In genomic region chr22:20021196-20022181, GRCh38 we compare ENCODE assay signal across 8 cellular contexts. TPM values are rescaled to one million over a fixed set of nuclear protein-coding genes. Genes with fewer than 3 reads are reported as not detected.
DNase-seq lines count a peak whose midpoint lies in the region; ATAC-seq and TF ChIP-seq lines count a peak whose summit lies in the region.

No MANE protein-coding gene starts in this region.

- H3K4me1 Mint-ChIP-seq in T-helper 17 cell = peaks cover 31% of the 10 kb centered on the region

- TF ChIP-seq POLR2A in transverse colon (IDR thresholded peaks at IDR 0.05) = no peak

- peak overlapping the region; percentile 80 for H3K4me2 ChIP-seq in GM23248 (ENCODE audit: unreplicated experiment)

- no peaks in the 10 kb centered on the region for H3K9me2 ChIP-seq in GM23248 (ENCODE audit: insufficient read depth)

- DNase-seq in AG08395 (ENCODE audit: low spot score) (peak; percentile 68), GM23248 (peak; percentile 91), T-helper 17 cell (no peak), epithelial cell of esophagus (ENCODE audit: low read depth) (peak; percentile 22), transverse colon (peak; percentile 42), NCI-H187 (lab: John Stamatoyannopoulos, UW) (no peak)

- peak overlapping the region; percentile 94 for H3K4me3 Mint-ChIP-seq in T-helper 17 cell

- peaks cover 55% of the 10 kb centered on the region for H3K79me2 ChIP-seq in GM23248 (ENCODE audit: insufficient read depth)

- H3K36me3 ChIP-seq in GM23248 (ENCODE audit: low read depth) (no peaks in the 10 kb centered on the region), transverse colon (no peaks in the 10 kb centered on the region)

- H2AFZ ChIP-seq in GM23248 = peak overlapping the region; percentile 62; the same call in 1 of the 2 replicates

- H3K27ac Mint-ChIP-seq in T-helper 17 cell = peak overlapping the region; percentile 92

- TF ChIP-seq CTCF in epithelial cell of esophagus (IDR thresholded peaks at IDR 0.05; ENCODE audit: insufficient read depth, low read depth, low read length, missing control alignments) (no peak), transverse colon (IDR thresholded peaks at IDR 0.05) (no peak)

- H3K36me3 Mint-ChIP-seq in T-helper 17 cell (ENCODE audit: low read depth) = no peaks in the 10 kb centered on the region

- no peaks in the 10 kb centered on the region for H3K27me3 Mint-ChIP-seq in T-helper 17 cell

- intact Hi-C loops in transverse colon (cut with DNase I; ENCODE audit: low total_unique reads) = no loop called here

- H3K27me3 ChIP-seq in GM23248 (replicated peaks; ENCODE audit: insufficient read depth) = no peaks in the 10 kb centered on the region
- peaks cover 10% of the 10 kb centered on the region for H3K27me3 ChIP-seq in mononuclear cell (ENCODE audit: insufficient read depth, low read length)
- H3K27me3 ChIP-seq in transverse colon = peaks cover 7% of the 10 kb centered on the region

- H4K20me1 ChIP-seq in GM23248 (ENCODE audit: insufficient read depth) = no peaks in the 10 kb centered on the region

- ATAC-seq in T-helper 17 cell (no peak), GM19351 (IDR thresholded peaks at IDR 0.05; ENCODE audit: unreplicated experiment) (no peak)

- peaks cover 7% of the 10 kb centered on the region for H3K4me1 ChIP-seq in GM23248 (ENCODE audit: insufficient read depth)
- peaks cover 35% of the 10 kb centered on the region for H3K4me1 ChIP-seq in mononuclear cell (ENCODE audit: insufficient read depth, low read length)
- peaks cover 19 to 29% (median 26%) of the 10 kb centered on the region in 4 donors for H3K4me1 ChIP-seq in transverse colon

- H3K9me3 ChIP-seq in GM23248 (ENCODE audit: low read depth) (no peaks in the 10 kb centered on the region), T-helper 17 cell (ENCODE audit: control insufficient read depth, low read length, poor library complexity, severe bottlenecking) (no peaks in the 10 kb centered on the region), mononuclear cell (ENCODE audit: low read depth, low read length) (no peaks in the 10 kb centered on the region), transverse colon (no peaks in the 10 kb centered on the region)

- no peaks in the 10 kb centered on the region for H3F3A ChIP-seq in GM23248 (ENCODE audit: insufficient read depth)

- TF ChIP-seq EP300 in transverse colon (IDR thresholded peaks at IDR 0.05; ENCODE audit: low read depth) = no peak

- in situ Hi-C loops in GM23248 (cut with MboI) (no loop called here), transverse colon (cut with MboI; ENCODE audit: low pct_ligation_motif_present in 1 of 4, low pct_unique_long_range_greater_than_20kb in 1 of 4, low sequenced_read_pairs in 3 of 4) (loop anchor here in 1 of 4 donors (10.0 kb wide), 1 partner anchor 57 kb away; no protein-coding TSS in a partner anchor)

- 2% methylated on average over 36 of the region's 36 CpGs for WGBS in GM23248 (ENCODE audit: low coverage in 1 of 2, low lambda C conversion rate in 2 of 2, missing lambda C conversion rate in 2 of 2), 2 experiments
- WGBS in transverse colon (ENCODE audit: low coverage in 1 of 2), 2 donors = 5% methylated on average over 29 of the region's 36 CpGs; no CpG with 5 or more reads in 1 of the 2 donors

- peak overlapping the region; percentile 97 for H3K9ac ChIP-seq in GM23248

- H3K4me3 ChIP-seq in GM23248 (peak overlapping the region; percentile 87), epithelial cell of esophagus (ENCODE audit: low read length) (peak overlapping the region; percentile 91), mononuclear cell (ENCODE audit: low read length) (peak overlapping the region; percentile 96), transverse colon (peak overlapping the region; percentile 80 to 92 (median 86))

- H3K27ac ChIP-seq in GM23248 = peak overlapping the region; percentile 81
- peak overlapping the region; percentile 81 to 93 (median 89) for H3K27ac ChIP-seq in transverse colon

RNA-seq across cellular contexts. Expression of gene TANGO2, which starts 0.6 kb away (rescaled TPM):
- 41.9 and 45.0 TPM in 2 replicates for total RNA-seq in GM23248 (2014; rRNA removed; shearing (Covaris generic))
- polyA plus RNA-seq in GM23248 (2016; fragmentation: Nextera tagmentation; extraction: Ambion mirVana) = 27.3 and 33.5 TPM in 2 replicates
- total RNA-seq in T-helper 17 cell (10 to 100 TPM; 31.7 to 44.3 TPM), mononuclear cell (20.1 TPM), transverse colon (100 to 1,000 TPM in 1 of 4 donors, 10 to 100 TPM in 3; 32.9 to 101 (median 50.6) TPM)

RNA-seq across cellular contexts. Expression of gene ARVCF, which starts 4.9 kb away (rescaled TPM):
- total RNA-seq in GM23248 (2014; rRNA removed; shearing (Covaris generic)) = 4.0 and 7.5 TPM in 2 replicates
- polyA plus RNA-seq in GM23248 (2016; fragmentation: Nextera tagmentation; extraction: Ambion mirVana) = 1.1 and 1.2 TPM in 2 replicates
- total RNA-seq in T-helper 17 cell (1 to 10 TPM; 1.3 to 2.8 TPM), mononuclear cell (2.3 TPM), transverse colon (10 to 100 TPM; 15.3 to 81.6 (median 19.3) TPM)

RNA-seq across cellular contexts. Expression of gene DGCR8, which starts 58.6 kb away (rescaled TPM):
- total RNA-seq in GM23248 (2014; rRNA removed; shearing (Covaris generic)) = 24.9 and 28.7 TPM in 2 replicates
- 14.0 and 14.2 TPM in 2 replicates for polyA plus RNA-seq in GM23248 (2016; fragmentation: Nextera tagmentation; extraction: Ambion mirVana)
- total RNA-seq in T-helper 17 cell (10 to 100 TPM; 32.0 to 37.9 TPM), mononuclear cell (7.9 TPM), transverse colon (100 to 1,000 TPM in 1 of 4 donors, 10 to 100 TPM in 3; 34.3 to 182 (median 64.7) TPM)

Comparison
In these comparisons a context has a peak if more than half of its experiments do, and no peak if none do; other contexts are left out.
1. DNase-seq: peak in AG08395 (single experiment), GM23248 (single experiment), epithelial cell of esophagus (single experiment) and transverse colon (single experiment); none in T-helper 17 cell (0 of 3) and NCI-H187 (0 of 2).
2. Peak in every context shown above with its lines, with median percentiles within 50 percentile points of each other: H3K4me3 ChIP-seq.